In genomic region chr1:16649960-16650359, GRCh38 we compare ENCODE assay signal across 1 cellular context. TPM values are rescaled to one million over a fixed set of nuclear protein-coding genes. Genes with fewer than 3 reads are reported as not detected.
"Had no signal": no experiment of that assay in that cellular context is flagged by ENCODE, and none has a peak within 500 bp of the region (broad histone marks: within the 10 kb centered on the region; RNA-seq: fewer than 3 reads in every experiment).

No MANE protein-coding gene starts in this region.

RNA-seq across cellular contexts. Expression of gene RNU1-3, which starts 16.8 kb away (rescaled TPM):
- polyA plus RNA-seq: adipose tissue had no signal
